Comparison of ENCODE assay signal across 18 cellular contexts in the genomic region with DNA sequence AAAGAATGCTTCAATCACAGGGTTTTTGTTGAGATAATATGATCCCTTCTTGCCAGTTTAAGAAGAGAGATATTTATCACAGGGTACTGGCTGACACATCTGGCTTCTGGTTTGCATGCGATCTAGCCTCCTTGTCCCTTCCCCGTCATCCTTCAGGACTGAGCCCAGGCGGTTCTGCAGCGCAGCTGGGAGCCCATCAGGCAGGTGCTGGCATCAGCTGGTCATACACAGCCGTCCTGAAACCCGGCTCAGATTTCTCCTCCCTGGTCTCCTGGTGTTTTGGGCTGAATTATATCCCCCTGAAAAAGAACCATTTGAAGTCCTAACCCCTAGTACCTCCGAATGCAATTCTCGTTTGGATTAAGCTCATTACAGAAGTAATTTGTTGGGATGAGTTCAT.
"Had no signal": no experiment of that assay in that cellular context is flagged by ENCODE, and none has a peak within 500 bp of the region (broad histone marks: within the 10 kb centered on the region; RNA-seq: fewer than 3 reads in every experiment).

No MANE protein-coding gene starts in this region.

- H3K27ac Mint-ChIP-seq: activated CD4-positive, alpha-beta T cell treated with anti-CD3 and anti-CD28 coated beads, Interleukin-2, amount 10 ng/mL, durations not matched to agents 24 days and 14 days; activated CD8-positive, alpha-beta T cell treated with anti-CD3 and anti-CD28 coated beads, Interleukin-2, amount 10 ng/mL, durations not matched to agents 7 days and 5 days; activated naive CD4-positive, alpha-beta T cell treated with anti-CD3 and anti-CD28 coated beads, Interleukin-2, amount 50 U/mL, for 72 hours; activated T-helper 2 cell treated with anti-CD3 and anti-CD28 coated beads, Interferon-gamma antibody, Interleukin-2, Interleukin-4, amounts not matched to agents 10 μg/mL and 5 μg/mL and 100 μg/mL, durations not matched to agents 14 hours and 24 hours and 36 hours; stimulated activated naive B cell treated with anti-CD40 and anti-IgM and Interleukin-4, amounts not matched to agents 10 μg/mL and 1 μg/mL and 100 μg/mL, for 72 hours had no signal

- DNase-seq: activated CD4-positive, alpha-beta T cell treated with anti-CD3 and anti-CD28 coated beads, Interleukin-2, amount 10 ng/mL, durations not matched to agents 24 days and 14 days; activated CD4-positive, CD25-positive, alpha-beta regulatory T cell; activated CD8-positive, alpha-beta T cell treated with anti-CD3 and anti-CD28 coated beads, Interleukin-2, amount 10 ng/mL, durations not matched to agents 7 days and 5 days; caudate nucleus; colonic mucosa; esophagus squamous epithelium; hippocampal formation; kidney glomerular epithelial cell; nucleus accumbens; stimulated activated CD4-positive, alpha-beta T cell treated with anti-CD3 and anti-CD28 coated beads, Interleukin-15, amount 100 ng/mL, for 24 hours; stimulated activated CD4-positive, alpha-beta T cell treated with anti-CD3 and anti-CD28 coated beads, Interleukin-4, amount 100 ng/mL, for 1 hour; stimulated activated naive B cell treated with anti-CD40 and anti-IgM and Interleukin-4, amounts not matched to agents 10 μg/mL and 1 μg/mL and 100 μg/mL, for 72 hours; T-helper 2 cell; thyroid gland had no signal

- H3K36me3 Mint-ChIP-seq: activated naive CD4-positive, alpha-beta T cell treated with anti-CD3 and anti-CD28 coated beads, Interleukin-2, amount 50 U/mL, for 72 hours; stimulated activated naive B cell treated with anti-CD40 and anti-IgM and Interleukin-4, amounts not matched to agents 10 μg/mL and 1 μg/mL and 100 μg/mL, for 72 hours had no signal

- FAIRE-seq: endothelial cell of umbilical vein had no signal

- ATAC-seq: activated CD8-positive, alpha-beta T cell treated with anti-CD3 and anti-CD28 coated beads, Interleukin-2, amount 10 ng/mL, durations not matched to agents 7 days and 5 days; activated naive CD4-positive, alpha-beta T cell treated with anti-CD3 and anti-CD28 coated beads, Interleukin-2, amount 50 U/mL, for 72 hours; stimulated activated naive B cell treated with anti-CD40 and anti-IgM and Interleukin-4, amounts not matched to agents 10 μg/mL and 1 μg/mL and 100 μg/mL, for 72 hours had no signal

- H3K4me3 Mint-ChIP-seq: activated CD4-positive, alpha-beta T cell treated with anti-CD3 and anti-CD28 coated beads, Interleukin-2, amount 10 ng/mL, durations not matched to agents 24 days and 14 days; activated CD8-positive, alpha-beta T cell treated with anti-CD3 and anti-CD28 coated beads, Interleukin-2, amount 10 ng/mL, durations not matched to agents 7 days and 5 days; nephron; stimulated activated naive B cell treated with anti-CD40 and anti-IgM and Interleukin-4, amounts not matched to agents 10 μg/mL and 1 μg/mL and 100 μg/mL, for 72 hours had no signal

- H3K9me3 Mint-ChIP-seq: nephron had no signal
